21 cellular contexts compared by ENCODE assay signal in the genomic region with DNA sequence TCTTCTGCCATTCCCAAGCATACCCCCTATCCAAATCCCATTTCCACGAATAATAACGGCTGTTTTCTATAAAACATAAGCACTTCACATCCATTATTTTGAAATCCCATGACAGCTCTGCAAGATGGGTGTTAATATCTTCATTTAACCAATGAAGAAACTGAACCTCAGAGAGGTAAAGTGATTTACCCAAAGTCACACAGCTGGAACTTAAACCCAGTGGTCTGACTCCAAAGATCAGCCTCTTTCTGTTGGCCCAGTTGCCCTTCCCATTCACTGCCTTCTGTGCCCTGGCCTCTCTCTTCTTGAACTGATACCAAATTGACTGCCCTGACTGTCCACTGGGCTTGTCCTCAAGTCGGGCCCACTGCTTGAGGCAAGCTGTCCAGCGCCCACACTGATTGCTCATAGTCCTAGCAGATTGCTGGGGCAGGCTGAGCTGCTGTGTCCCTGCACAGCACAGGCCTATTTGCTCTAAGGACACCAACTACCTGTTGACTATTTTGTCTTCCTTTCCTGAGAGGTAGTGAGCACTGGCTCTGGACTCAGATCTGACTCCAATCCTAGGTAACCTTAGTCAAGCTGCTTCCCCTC. TPM values are rescaled to one million over a fixed set of nuclear protein-coding genes. Genes with fewer than 3 reads are reported as not detected.
A peak's percentile ranks its signal among the peaks of the same experiment; 100 is the strongest.
DNase-seq lines count a peak whose midpoint lies in the region; ATAC-seq and TF ChIP-seq lines count a peak whose summit lies in the region.
"Had no signal": no experiment of that assay in that cellular context is flagged by ENCODE, and none has a peak within 500 bp of the region (broad histone marks: within the 10 kb centered on the region; RNA-seq: fewer than 3 reads in every experiment).

No MANE protein-coding gene starts in this region.

- peaks cover 8 to 11% of the 10 kb centered on the region in 2 donors for H3K27me3 Mint-ChIP-seq in stimulated activated naive B cell treated with anti-CD40 and anti-IgM and Interleukin-4, amounts not matched to agents 10 μg/mL and 1 μg/mL and 100 μg/mL, for 72 hours

- H3K4me3 ChIP-seq in heart left ventricle (no peak overlapping the region), gastroesophageal sphincter (no peak overlapping the region), psoas muscle (no peak overlapping the region), upper lobe of right lung (no peak overlapping the region)
- H3K4me3 ChIP-seq: MG63 had no signal

- 81 to 87% (median 86%) methylated on average over 4 of the region's 4 CpGs for WGBS in heart left ventricle, 4 donors
- WGBS in gastroesophageal sphincter (ENCODE audit: low coverage in 1 of 2), 2 donors = 61 to 90% methylated on average over 2 of the region's 4 CpGs
- WGBS in psoas muscle, 3 donors = 75 to 77% (median 77%) methylated on average over 4 of the region's 4 CpGs

- H3K27ac Mint-ChIP-seq in stimulated activated naive B cell treated with anti-CD40 and anti-IgM and Interleukin-4, amounts not matched to agents 10 μg/mL and 1 μg/mL and 100 μg/mL, for 72 hours = no peak overlapping the region

- DNase-seq in heart left ventricle = no peak
- no peak for DNase-seq in left ventricle myocardium superior
- DNase-seq in psoas muscle = no peak
- no peak for DNase-seq in upper lobe of right lung
- DNase-seq in stimulated activated naive B cell treated with anti-CD40 and anti-IgM and Interleukin-4, amounts not matched to agents 10 μg/mL and 1 μg/mL and 100 μg/mL, for 72 hours = no peak
- DNase-seq: 8988T, COR-L47, DMS 273 treated with DMSO at 0.1 percent for 48 hours, DND-41, IMR-90, MG63, NCI-H1092 treated with DMSO at 0.1 percent for 48 hours, NCI-H2081 treated with DMSO at 0.1 percent for 48 hours, NCI-H446 treated with DMSO at 0.1 percent for 48 hours had no signal

- no peak for TF ChIP-seq CTCF in heart left ventricle (IDR thresholded peaks at IDR 0.05)
- no peak for TF ChIP-seq CTCF in gastroesophageal sphincter (IDR thresholded peaks at IDR 0.05)
- no peak for TF ChIP-seq CTCF in psoas muscle (IDR thresholded peaks at IDR 0.05)
- TF ChIP-seq CTCF in upper lobe of right lung (IDR thresholded peaks at IDR 0.05) = no peak

- H3K9me3 Mint-ChIP-seq in stimulated activated naive B cell treated with anti-CD40 and anti-IgM and Interleukin-4, amounts not matched to agents 10 μg/mL and 1 μg/mL and 100 μg/mL, for 72 hours = no peaks in the 10 kb centered on the region

- no peaks in the 10 kb centered on the region for H3K36me3 Mint-ChIP-seq in stimulated activated naive B cell treated with anti-CD40 and anti-IgM and Interleukin-4, amounts not matched to agents 10 μg/mL and 1 μg/mL and 100 μg/mL, for 72 hours

- peaks cover 0 to 22% (median 8%) of the 10 kb centered on the region in 12 donors for H3K4me1 ChIP-seq in heart left ventricle
- H3K4me1 ChIP-seq in gastroesophageal sphincter = peaks cover 0 to 5% (median 0%) of the 10 kb centered on the region in 3 donors
- no peaks in the 10 kb centered on the region for H3K4me1 ChIP-seq in psoas muscle
- H3K4me1 ChIP-seq in upper lobe of right lung = peaks cover 9% of the 10 kb centered on the region

- TF ChIP-seq POLR2A in heart left ventricle (IDR thresholded peaks at IDR 0.05) = no peak
- no peak for TF ChIP-seq POLR2A in gastroesophageal sphincter (IDR thresholded peaks at IDR 0.05)

- no peak overlapping the region for H3K4me3 Mint-ChIP-seq in stimulated activated naive B cell treated with anti-CD40 and anti-IgM and Interleukin-4, amounts not matched to agents 10 μg/mL and 1 μg/mL and 100 μg/mL, for 72 hours

- H3K9me3 ChIP-seq in heart left ventricle (no peaks in the 10 kb centered on the region), gastroesophageal sphincter (no peaks in the 10 kb centered on the region), psoas muscle (no peaks in the 10 kb centered on the region), upper lobe of right lung (no peaks in the 10 kb centered on the region)
- H3K9me3 ChIP-seq: MG63 had no signal

- ATAC-seq in heart left ventricle (no peak), left ventricle myocardium superior (no peak), gastroesophageal sphincter (no peak), psoas muscle (no peak), upper lobe of right lung (no peak), esophagus mucosa (no peak), GM21526 (IDR thresholded peaks at IDR 0.05; ENCODE audit: low FRiP score, unreplicated experiment) (no peak)
- no peak for ATAC-seq in stimulated activated naive B cell treated with anti-CD40 and anti-IgM and Interleukin-4, amounts not matched to agents 10 μg/mL and 1 μg/mL and 100 μg/mL, for 72 hours (replicated peaks)
- ATAC-seq: Panc1 had no signal

- H3K36me3 ChIP-seq in heart left ventricle (no peaks in the 10 kb centered on the region), gastroesophageal sphincter (no peaks in the 10 kb centered on the region), psoas muscle (ENCODE audit: insufficient read depth in 1 of 2, low read depth in 1 of 2) (no peaks in the 10 kb centered on the region), upper lobe of right lung (no peaks in the 10 kb centered on the region)
- H3K36me3 ChIP-seq: MG63 had no signal

- H3K27ac ChIP-seq in heart left ventricle = peak overlapping the region in 11 of 12 donors; percentile 50 to 88 (median 74)
- H3K27ac ChIP-seq in gastroesophageal sphincter = peak overlapping the region in 3 of 4 donors; percentile 25 to 50 (median 43)
- peak overlapping the region; percentile 65 for H3K27ac ChIP-seq in psoas muscle
- peak overlapping the region; percentile 66 for H3K27ac ChIP-seq in upper lobe of right lung

- peaks cover 0 to 18% (median 4%) of the 10 kb centered on the region in 9 donors for H3K27me3 ChIP-seq in heart left ventricle
- H3K27me3 ChIP-seq in gastroesophageal sphincter = peaks cover 39% of the 10 kb centered on the region
- H3K27me3 ChIP-seq in psoas muscle (ENCODE audit: insufficient read depth in 3 of 3, low read length in 2 of 3) = peaks cover 0 to 9% (median 2%) of the 10 kb centered on the region in 3 donors
- H3K27me3 ChIP-seq in upper lobe of right lung = no peaks in the 10 kb centered on the region
- H3K27me3 ChIP-seq: MG63 had no signal

- intact Hi-C loops in heart left ventricle (cut with DNase I) = no loop called here
- intact Hi-C loops in left ventricle myocardium superior (cut with micrococcal nuclease) = no loop called here
- intact Hi-C loops in psoas muscle (cut with DNase I) = no loop called here
- intact Hi-C loops in upper lobe of right lung (cut with DNase I) = no loop called here

- no peak for TF ChIP-seq EP300 in gastroesophageal sphincter (IDR thresholded peaks at IDR 0.05)

- H3K4me1 Mint-ChIP-seq in stimulated activated naive B cell treated with anti-CD40 and anti-IgM and Interleukin-4, amounts not matched to agents 10 μg/mL and 1 μg/mL and 100 μg/mL, for 72 hours = peaks cover 0 to 6% of the 10 kb centered on the region in 2 donors

RNA-seq across cellular contexts. Expression of a gene that starts 19.3 kb away (rescaled TPM):
- total RNA-seq in heart left ventricle = 1 to 10 TPM; 1.8 to 3.9 (median 3.4) TPM
- 1 to 10 TPM; 2.7 to 2.9 TPM for polyA plus RNA-seq in heart left ventricle
- total RNA-seq in left ventricle myocardium superior = 3.7 TPM
- total RNA-seq in gastroesophageal sphincter = 1 to 10 TPM; 3.0 to 4.2 (median 3.6) TPM
- total RNA-seq in psoas muscle = 1 to 10 TPM; 1.5 to 2.1 (median 1.7) TPM
- 1 to 10 TPM in 1 of 3 donors, under 1 TPM in 2; 0.73 to 1.7 (median 0.92) TPM for polyA plus RNA-seq in psoas muscle
- 18.3 TPM for total RNA-seq in upper lobe of right lung
- total RNA-seq in esophagus mucosa = 0.64 TPM
- total RNA-seq: G401, IMR-90 had no signal
- polyA plus RNA-seq: AG04450, IMR-90 had no signal

RNA-seq across cellular contexts. Expression of a gene that starts 22.9 kb away (rescaled TPM):
- total RNA-seq in heart left ventricle (1 to 10 TPM in 1 of 9 donors, under 1 TPM in 1, not detected in 7; 0.56 to 7.1 TPM), left ventricle myocardium superior (not detected), gastroesophageal sphincter (10 to 100 TPM in 1 of 4 donors, under 1 TPM in 1, not detected in 2; 0.78 to 13.0 TPM), psoas muscle (under 1 TPM in 3 of 4 donors, not detected in 1; 0.25 to 0.81 (median 0.52) TPM), upper lobe of right lung (41.2 TPM), esophagus mucosa (273 TPM)
- polyA plus RNA-seq in heart left ventricle (not detected), psoas muscle (1 to 10 TPM in 1 of 3 donors, under 1 TPM in 2; 0.11 to 1.4 (median 0.26) TPM)
- total RNA-seq: G401, H7, IMR-90 had no signal
- polyA plus RNA-seq: AG04450, IMR-90 had no signal
